Comparison of ENCODE assay signal across 12 cellular contexts in genomic region chr3:58120075-58120812, GRCh38.
DNase-seq lines count a peak whose midpoint lies in the region; ATAC-seq and TF ChIP-seq lines count a peak whose summit lies in the region.
"Had no signal": no experiment of that assay in that cellular context is flagged by ENCODE, and none has a peak within 500 bp of the region (broad histone marks: within the 10 kb centered on the region; RNA-seq: fewer than 3 reads in every experiment).

No MANE protein-coding gene starts in this region.

- H3K79me2 ChIP-seq in parathyroid adenoma: no peaks in the 10 kb centered on the region

- intact Hi-C loops in Calu3 (cut with micrococcal nuclease; ENCODE audit: unreplicated experiment): no loop called here

- H3K36me3 ChIP-seq in BLaER1 (peaks cover 73% of the 10 kb centered on the region), RWPE2 (ENCODE audit: low read depth) (peaks cover 100% of the 10 kb centered on the region), gastroesophageal sphincter (peaks cover 0 to 77% of the 10 kb centered on the region in 2 donors), parathyroid adenoma (ENCODE audit: control insufficient read depth, insufficient read depth, low read length) (no peaks in the 10 kb centered on the region)

- BruUV-seq in Calu3 (replicated peaks; lab: Mats Ljungman, UMichigan): no TSS peak

- H3K4me1 ChIP-seq in BLaER1 (peaks cover 56% of the 10 kb centered on the region), RWPE2 (ENCODE audit: insufficient read depth, poor library complexity, severe bottlenecking) (no peaks in the 10 kb centered on the region), gastroesophageal sphincter (peaks cover 0 to 58% (median 22%) of the 10 kb centered on the region in 3 donors), parathyroid adenoma (peaks cover 48% of the 10 kb centered on the region)

- H3K27me3 Mint-ChIP-seq in Calu3 (ENCODE audit: unreplicated experiment): no peaks in the 10 kb centered on the region
- H3K27me3 Mint-ChIP-seq in natural killer cell treated with Interleukin-12 subunit alpha and Interleukin-12 subunit beta and Interleukin-15 and Interleukin-18, amount 100 ng/mL, for 72 hours: no peaks in the 10 kb centered on the region
- H3K27me3 Mint-ChIP-seq: activated CD8-positive, alpha-beta T cell treated with anti-CD3 and anti-CD28 coated beads for 36 hours had no signal

- H3K4me1 Mint-ChIP-seq in Calu3 (ENCODE audit: low read depth, unreplicated experiment): peaks cover 26% of the 10 kb centered on the region
- peaks cover 6 to 9% of the 10 kb centered on the region in 2 donors for H3K4me1 Mint-ChIP-seq in natural killer cell treated with Interleukin-12 subunit alpha and Interleukin-12 subunit beta and Interleukin-15 and Interleukin-18, amount 100 ng/mL, for 72 hours (ENCODE audit: low read depth in 2 of 2)

- TF ChIP-seq CTCF in RWPE2 (IDR thresholded peaks at IDR 0.05; ENCODE audit: poor library complexity, severe bottlenecking): no peak
- no peak for TF ChIP-seq CTCF in gastroesophageal sphincter (IDR thresholded peaks at IDR 0.05)
- no peak for TF ChIP-seq CTCF in parathyroid adenoma (IDR thresholded peaks at IDR 0.05)
- no peak for TF ChIP-seq CTCF in Calu3 (IDR thresholded peaks at IDR 0.05; ENCODE audit: unreplicated experiment)

- H3K4me2 ChIP-seq in BLaER1 (peak overlapping the region; percentile 66), parathyroid adenoma (ENCODE audit: low read length) (peak overlapping the region; percentile 46)

- ATAC-seq in RWPE2 (ENCODE audit: low read depth) (no peak), gastroesophageal sphincter (peak; percentile 35), GM18868 (IDR thresholded peaks at IDR 0.05; ENCODE audit: unreplicated experiment) (no peak)
- no peak for ATAC-seq in natural killer cell treated with Interleukin-12 subunit alpha and Interleukin-12 subunit beta and Interleukin-15 and Interleukin-18, amount 100 ng/mL, for 72 hours
- ATAC-seq: activated CD8-positive, alpha-beta T cell treated with anti-CD3 and anti-CD28 coated beads for 36 hours had no signal

- no peaks in the 10 kb centered on the region for H3K9me3 Mint-ChIP-seq in Calu3 (ENCODE audit: low read depth, unreplicated experiment)
- no peaks in the 10 kb centered on the region for H3K9me3 Mint-ChIP-seq in natural killer cell treated with Interleukin-12 subunit alpha and Interleukin-12 subunit beta and Interleukin-15 and Interleukin-18, amount 100 ng/mL, for 72 hours
- H3K9me3 Mint-ChIP-seq: activated CD8-positive, alpha-beta T cell treated with anti-CD3 and anti-CD28 coated beads for 36 hours had no signal

- no peaks in the 10 kb centered on the region for H3K27me3 ChIP-seq in BLaER1
- no peaks in the 10 kb centered on the region for H3K27me3 ChIP-seq in RWPE2 (ENCODE audit: insufficient read depth, poor library complexity, severe bottlenecking)
- H3K27me3 ChIP-seq in gastroesophageal sphincter: no peaks in the 10 kb centered on the region
- no peaks in the 10 kb centered on the region for H3K27me3 ChIP-seq in parathyroid adenoma (ENCODE audit: control insufficient read depth, insufficient read depth, low read length)

- no peak for TF ChIP-seq EP300 in gastroesophageal sphincter (IDR thresholded peaks at IDR 0.05)

- no peak overlapping the region for H3K4me3 Mint-ChIP-seq in Calu3 (ENCODE audit: low read depth, unreplicated experiment)
- H3K4me3 Mint-ChIP-seq in natural killer cell treated with Interleukin-12 subunit alpha and Interleukin-12 subunit beta and Interleukin-15 and Interleukin-18, amount 100 ng/mL, for 72 hours: no peak overlapping the region
- H3K4me3 Mint-ChIP-seq: activated CD8-positive, alpha-beta T cell treated with anti-CD3 and anti-CD28 coated beads for 36 hours had no signal

- CTCF ChIA-PET in Calu3 (lab: Charles Lee): no interaction called here

- TF ChIP-seq POLR2A in gastroesophageal sphincter (IDR thresholded peaks at IDR 0.05): no peak

- H3K9me3 ChIP-seq in BLaER1 (0 out of 2 replicates have a peak, but pooled peaks cover under 1% of the 10 kb centered on the region), RWPE2 (ENCODE audit: severe bottlenecking) (no peaks in the 10 kb centered on the region), gastroesophageal sphincter (no peaks in the 10 kb centered on the region), parathyroid adenoma (ENCODE audit: control insufficient read depth, low read length) (no peaks in the 10 kb centered on the region)

- H3K9ac ChIP-seq in BLaER1: peak overlapping the region; percentile 40; the same call in 1 of the 2 replicates
- no peak overlapping the region for H3K9ac ChIP-seq in parathyroid adenoma

- whole genome bisulfite sequencing in gastroesophageal sphincter (ENCODE audit: low coverage in 1 of 2), 2 donors: 35 to 40% methylated on average over 5 to 10 of the region's 10 CpGs

- H3K4me3 ChIP-seq in BLaER1: no peak overlapping the region
- H3K4me3 ChIP-seq in RWPE2 (ENCODE audit: severe bottlenecking): no peak overlapping the region
- no peak overlapping the region for H3K4me3 ChIP-seq in gastroesophageal sphincter
- H3K4me3 ChIP-seq in parathyroid adenoma (ENCODE audit: low read depth, low read length): peak overlapping the region; percentile 0

- peaks cover 62% of the 10 kb centered on the region for H3K36me3 Mint-ChIP-seq in Calu3 (ENCODE audit: insufficient read depth, unreplicated experiment)
- H3K36me3 Mint-ChIP-seq in natural killer cell treated with Interleukin-12 subunit alpha and Interleukin-12 subunit beta and Interleukin-15 and Interleukin-18, amount 100 ng/mL, for 72 hours: no peaks in the 10 kb centered on the region

- no peak overlapping the region for H3K27ac ChIP-seq in BLaER1
- no peak overlapping the region for H3K27ac ChIP-seq in RWPE2 (ENCODE audit: poor library complexity, severe bottlenecking)
- H3K27ac ChIP-seq in gastroesophageal sphincter: peak overlapping the region in 3 of 4 donors; percentile 65 to 74 (median 67)
- H3K27ac ChIP-seq in parathyroid adenoma: peak overlapping the region; percentile 58

- peaks cover 25% of the 10 kb centered on the region for H4K20me1 ChIP-seq in BLaER1

- peak; percentile 17 for DNase-seq in RWPE2 (ENCODE audit: low spot score)
- no peak for DNase-seq in hepatic stellate cell (ENCODE audit: low spot score)
- no peak for DNase-seq in Calu3
- DNase-seq in natural killer cell treated with Interleukin-12 subunit alpha and Interleukin-12 subunit beta and Interleukin-15 and Interleukin-18, amount 100 ng/mL, for 72 hours (ENCODE audit: low spot score): no peak
- DNase-seq: activated CD8-positive, alpha-beta T cell treated with anti-CD3 and anti-CD28 coated beads for 36 hours; activated naive CD4-positive, alpha-beta T cell treated with Interleukin-2 at 50 U/mL for 16 hours; KG1; NCI-H2171 treated with DMSO at 0.1 percent for 48 hours had no signal

- peak overlapping the region; percentile 2 for H2AFZ ChIP-seq in parathyroid adenoma

- H3K27ac Mint-ChIP-seq in Calu3 (ENCODE audit: unreplicated experiment): no peak overlapping the region
- H3K27ac Mint-ChIP-seq in natural killer cell treated with Interleukin-12 subunit alpha and Interleukin-12 subunit beta and Interleukin-15 and Interleukin-18, amount 100 ng/mL, for 72 hours: no peak overlapping the region
- H3K27ac Mint-ChIP-seq: activated CD8-positive, alpha-beta T cell treated with anti-CD3 and anti-CD28 coated beads for 36 hours had no signal

Comparison
In these comparisons a context has a peak if more than half of its experiments do, and no peak if none do; other contexts are left out.
1. H3K27ac ChIP-seq: peak in gastroesophageal sphincter (3 of 4) and parathyroid adenoma (single experiment); none in BLaER1 (single experiment) and RWPE2 (single experiment).